24 cellular contexts compared by ENCODE assay signal in the genomic region with DNA sequence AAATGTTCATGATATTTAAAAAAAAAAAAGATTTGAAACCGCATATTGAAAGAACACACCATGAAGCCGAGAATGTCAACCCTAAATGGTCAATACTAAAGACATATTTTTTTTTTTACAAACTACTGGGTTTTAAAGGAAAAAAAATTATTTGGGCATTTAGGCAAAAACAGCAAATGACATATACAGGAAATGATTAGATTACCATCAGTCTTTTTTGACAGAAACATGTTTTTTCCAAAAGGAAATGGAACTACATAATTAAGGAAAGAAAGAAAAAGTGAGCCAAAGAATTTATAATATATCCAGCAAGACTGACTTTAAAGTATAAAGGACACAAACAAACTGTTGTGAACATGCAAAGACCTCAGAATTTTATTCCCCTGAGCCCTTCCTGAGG.
"Had no signal": no experiment of that assay in that cellular context is flagged by ENCODE, and none has a peak within 500 bp of the region (broad histone marks: within the 10 kb centered on the region; RNA-seq: fewer than 3 reads in every experiment).

No MANE protein-coding gene starts in this region.

- H3K9me3 Mint-ChIP-seq: immature natural killer cell; memory B cell; naive thymus-derived CD4-positive, alpha-beta T cell; natural killer cell treated with Interleukin-12 subunit alpha and Interleukin-12 subunit beta and Interleukin-15 and Interleukin-18, amount 100 ng/mL, for 72 hours; stimulated activated effector memory CD8-positive, alpha-beta T cell treated with anti-CD3 and anti-CD28 coated beads, Interleukin-12 subunit alpha, Interleukin-12 subunit beta, amount 100 ng/mL, for 72 hours; stimulated activated naive CD8-positive, alpha-beta T cell treated with anti-CD3 and anti-CD28 coated beads, Interleukin-15, Interleukin-2, amounts not matched to agents 100 ng/mL and 50 ng/mL, for 24 hours had no signal

- H3K36me3 Mint-ChIP-seq: natural killer cell treated with Interleukin-12 subunit alpha and Interleukin-12 subunit beta and Interleukin-15 and Interleukin-18, amount 100 ng/mL, for 72 hours; stimulated activated effector memory CD8-positive, alpha-beta T cell treated with anti-CD3 and anti-CD28 coated beads, Interleukin-12 subunit alpha, Interleukin-12 subunit beta, amount 100 ng/mL, for 72 hours had no signal

- ATAC-seq: mucosa of descending colon; naive thymus-derived CD4-positive, alpha-beta T cell; natural killer cell treated with Interleukin-12 subunit alpha and Interleukin-12 subunit beta and Interleukin-15 and Interleukin-18, amount 100 ng/mL, for 72 hours; right lobe of liver; stimulated activated effector memory CD8-positive, alpha-beta T cell treated with anti-CD3 and anti-CD28 coated beads, Interleukin-12 subunit alpha, Interleukin-12 subunit beta, amount 100 ng/mL, for 72 hours; upper lobe of right lung had no signal

- H3K4me1 Mint-ChIP-seq: immature natural killer cell; stimulated activated effector memory CD8-positive, alpha-beta T cell treated with anti-CD3 and anti-CD28 coated beads, Interleukin-12 subunit alpha, Interleukin-12 subunit beta, amount 100 ng/mL, for 72 hours had no signal

- H3K27me3 Mint-ChIP-seq: memory B cell, progenitor cell of endocrine pancreas had no signal

- DNase-seq: hypothalamus; immature natural killer cell; left ventricle myocardium inferior; midbrain; mucosa of descending colon; naive thymus-derived CD4-positive, alpha-beta T cell; ovary; right lobe of liver; stimulated activated CD4-positive, alpha-beta T cell treated with anti-CD3 and anti-CD28 coated beads, Interleukin-12 subunit alpha, Interleukin-12 subunit beta, amount 100 ng/mL, for 4 hours; stimulated activated CD4-positive, alpha-beta T cell treated with anti-CD3 and anti-CD28 coated beads, Interleukin-15, amount 100 ng/mL, for 24 hours; stimulated activated CD4-positive, alpha-beta T cell treated with anti-CD3 and anti-CD28 coated beads, Interleukin-2, amount 100 ng/mL, for 24 hours; stimulated activated CD4-positive, alpha-beta T cell treated with anti-CD3 and anti-CD28 coated beads, Interleukin-4, amount 100 ng/mL, for 1 hour; stimulated activated naive CD4-positive, alpha-beta T cell; tibial artery; trophoblast cell; upper lobe of right lung had no signal

- H3K9me3 ChIP-seq: left ventricle myocardium inferior, mucosa of descending colon, ovary, right atrium auricular region, right lobe of liver, suprapubic skin, thoracic aorta, tibial artery, upper lobe of right lung had no signal

- H3K27ac Mint-ChIP-seq: immature natural killer cell; memory B cell; naive thymus-derived CD4-positive, alpha-beta T cell; natural killer cell treated with Interleukin-12 subunit alpha and Interleukin-12 subunit beta and Interleukin-15 and Interleukin-18, amount 100 ng/mL, for 72 hours; progenitor cell of endocrine pancreas; stimulated activated effector memory CD8-positive, alpha-beta T cell treated with anti-CD3 and anti-CD28 coated beads, Interleukin-12 subunit alpha, Interleukin-12 subunit beta, amount 100 ng/mL, for 72 hours; stimulated activated naive CD8-positive, alpha-beta T cell treated with anti-CD3 and anti-CD28 coated beads, Interleukin-15, Interleukin-2, amounts not matched to agents 100 ng/mL and 50 ng/mL, for 24 hours had no signal

- H3K4me3 Mint-ChIP-seq: immature natural killer cell; memory B cell; naive thymus-derived CD4-positive, alpha-beta T cell; natural killer cell treated with Interleukin-12 subunit alpha and Interleukin-12 subunit beta and Interleukin-15 and Interleukin-18, amount 100 ng/mL, for 72 hours; stimulated activated effector memory CD8-positive, alpha-beta T cell treated with anti-CD3 and anti-CD28 coated beads, Interleukin-12 subunit alpha, Interleukin-12 subunit beta, amount 100 ng/mL, for 72 hours; stimulated activated naive CD8-positive, alpha-beta T cell treated with anti-CD3 and anti-CD28 coated beads, Interleukin-15, Interleukin-2, amounts not matched to agents 100 ng/mL and 50 ng/mL, for 24 hours had no signal
